Comparison of ENCODE assay signal across 21 cellular contexts in the genomic region with DNA sequence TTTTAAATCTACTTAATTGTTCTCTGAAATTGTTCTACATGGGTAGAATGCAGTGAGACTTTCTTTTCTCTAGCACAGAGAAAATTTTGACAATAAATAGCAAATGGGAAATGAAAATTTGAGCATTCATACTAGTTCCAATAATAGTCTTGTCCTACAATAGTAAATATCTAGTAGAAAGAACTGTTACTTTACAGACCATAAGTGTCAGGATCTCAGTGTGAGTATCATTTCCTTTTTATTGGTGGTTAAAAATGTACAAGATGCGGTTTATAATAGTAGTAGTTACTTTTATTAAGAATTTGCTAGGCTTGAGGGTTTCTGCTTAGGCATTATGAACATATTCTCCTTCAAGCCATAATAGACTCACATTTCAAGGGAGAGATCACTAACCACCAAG. TPM values are rescaled to one million over a fixed set of nuclear protein-coding genes. Genes with fewer than 3 reads are reported as not detected.
A peak's percentile ranks its signal among the peaks of the same experiment; 100 is the strongest.
DNase-seq lines count a peak whose midpoint lies in the region; ATAC-seq and TF ChIP-seq lines count a peak whose summit lies in the region.
"Had no signal": no experiment of that assay in that cellular context is flagged by ENCODE, and none has a peak within 500 bp of the region (broad histone marks: within the 10 kb centered on the region; RNA-seq: fewer than 3 reads in every experiment).

No MANE protein-coding gene starts in this region.

- no peak for DNase-seq in upper lobe of right lung
- no peak for DNase-seq in GOT3 (lab: John Stamatoyannopoulos, UW)
- no peak for DNase-seq in esophagus squamous epithelium (lab: John Stamatoyannopoulos, UW)
- DNase-seq: DMS 273 treated with DMSO at 0.1 percent for 48 hours, EL, HFFc6, NCI-H1092 treated with DMSO at 0.1 percent for 48 hours, NCI-H1694 treated with DMSO at 0.1 percent for 48 hours, NCI-H345, NCI-H69, PC-9, SJCRH30 had no signal

- no peak for TF ChIP-seq POLR2A in esophagus squamous epithelium (IDR thresholded peaks at IDR 0.05)

- intact Hi-C loops in upper lobe of right lung (cut with DNase I): no loop called here
- intact Hi-C loops in esophagus squamous epithelium (cut with DNase I): no loop called here

- TF ChIP-seq CTCF in upper lobe of right lung (IDR thresholded peaks at IDR 0.05) (no peak), esophagus squamous epithelium (IDR thresholded peaks at IDR 0.05) (no peak)

- H3K4me3 ChIP-seq in upper lobe of right lung (no peak overlapping the region), esophagus squamous epithelium (no peak overlapping the region)
- H3K4me3 ChIP-seq: PC-9, SJCRH30 had no signal

- ATAC-seq in GM18502 (IDR thresholded peaks at IDR 0.05; ENCODE audit: poor library complexity, unreplicated experiment) (peak; percentile 61), GM19351 (IDR thresholded peaks at IDR 0.05; ENCODE audit: unreplicated experiment) (peak; percentile 71), GM21723 (IDR thresholded peaks at IDR 0.05; ENCODE audit: unreplicated experiment) (peak; percentile 65), HG03520 (IDR thresholded peaks at IDR 0.05; ENCODE audit: unreplicated experiment) (peak; percentile 51), HG03108 (IDR thresholded peaks at IDR 0.05; ENCODE audit: unreplicated experiment) (no peak), upper lobe of right lung (no peak)

- no peaks in the 10 kb centered on the region for H3K9me3 ChIP-seq in upper lobe of right lung
- H3K9me3 ChIP-seq in esophagus squamous epithelium: no peaks in the 10 kb centered on the region
- H3K9me3 ChIP-seq: SJCRH30 had no signal

- peaks cover 4% of the 10 kb centered on the region for H3K4me1 ChIP-seq in upper lobe of right lung
- H3K4me1 ChIP-seq in esophagus squamous epithelium: peaks cover 0 to 6% (median 0%) of the 10 kb centered on the region in 3 donors

- H3K36me3 ChIP-seq in upper lobe of right lung (no peaks in the 10 kb centered on the region), esophagus squamous epithelium (no peaks in the 10 kb centered on the region)
- H3K36me3 ChIP-seq: SJCRH30 had no signal

- no peak overlapping the region for H3K27ac ChIP-seq in upper lobe of right lung
- H3K27ac ChIP-seq in esophagus squamous epithelium: no peak overlapping the region
- H3K27ac ChIP-seq: C4-2B, KMS-11, PC-9, SJCRH30 had no signal

- no peaks in the 10 kb centered on the region for H3K27me3 ChIP-seq in upper lobe of right lung
- no peaks in the 10 kb centered on the region for H3K27me3 ChIP-seq in esophagus squamous epithelium
- H3K27me3 ChIP-seq: SJCRH30 had no signal

- 83 to 87% methylated on average over 1 of the region's 1 CpG for WGBS in esophagus squamous epithelium, 2 donors

RNA-seq across cellular contexts. Expression of a gene that starts 43.2 kb away (rescaled TPM):
- total RNA-seq in upper lobe of right lung (0.61 TPM), esophagus squamous epithelium (under 1 TPM; 0.26 to 0.76 (median 0.35) TPM)
- total RNA-seq: MCF 10A; T-helper 2 cell treated with Interferon-gamma antibody and Interleukin-4, amounts not matched to agents 100 ng/mL and 5 ng/mL, for 36 hours had no signal

Comparison
In these comparisons a context has a peak if more than half of its experiments do, and no peak if none do; other contexts are left out.
1. ATAC-seq: peak in GM18502 (single experiment), GM19351 (single experiment), GM21723 (single experiment) and HG03520 (single experiment); none in HG03108 (single experiment) and upper lobe of right lung (single experiment).